ENCODE assay signal across 32 cellular contexts in the genomic region with DNA sequence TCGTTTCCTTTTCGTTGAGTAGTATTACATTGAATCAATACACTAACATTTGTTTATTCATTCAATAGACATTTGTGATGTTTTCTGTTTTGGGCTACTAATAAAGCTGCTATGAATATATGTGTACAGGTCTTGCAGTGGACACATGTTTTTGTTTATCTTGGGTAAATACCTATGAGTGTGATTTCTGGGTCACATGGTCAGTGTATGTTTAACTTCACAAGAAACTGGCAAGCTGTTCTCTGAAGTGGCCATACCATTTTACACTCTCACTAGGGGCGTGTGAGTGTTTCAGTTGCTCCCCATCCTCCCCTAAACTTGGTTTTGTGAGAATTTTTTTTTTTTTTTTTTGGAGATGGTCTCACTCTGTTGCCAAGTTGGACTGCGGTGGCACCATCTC. TPM values are rescaled to one million over a fixed set of nuclear protein-coding genes. Genes with fewer than 3 reads are reported as not detected.
A peak's percentile ranks its signal among the peaks of the same experiment; 100 is the strongest.
DNase-seq lines count a peak whose midpoint lies in the region; ATAC-seq, FAIRE-seq and TF ChIP-seq lines count a peak whose summit lies in the region.
"Had no signal": no experiment of that assay in that cellular context is flagged by ENCODE, and none has a peak within 500 bp of the region (broad histone marks: within the 10 kb centered on the region; RNA-seq: fewer than 3 reads in every experiment).

No MANE protein-coding gene starts in this region.

- CTCF ChIA-PET in K562 (lab: Yijun Ruan, JAX; ENCODE audit: low intra/inter-chr PET ratio) (interaction anchor here (0.6 kb wide), 1 partner anchor 369 kb away, joined by 4 read pairs; no protein-coding TSS in a partner anchor), HepG2 (lab: Yijun Ruan, JAX; ENCODE audit: low intra/inter-chr PET ratio, low total read pairs) (no interaction called here)
- CTCF ChIA-PET in activated CD4-positive, alpha-beta memory T cell treated with anti-CD3 and anti-CD28 coated beads for 36 hours (lab: Charles Lee): no interaction called here

- in situ Hi-C loops in K562 (cut with MboI) (no loop called here), HepG2 (cut with HindIII; ENCODE audit: extremely low pct_ligation_motif_present, low pct_unique_long_range_greater_than_20kb) (no loop called here)

- no peaks in the 10 kb centered on the region for H3K27me3 Mint-ChIP-seq in activated CD4-positive, alpha-beta memory T cell treated with anti-CD3 and anti-CD28 coated beads for 36 hours

- H3K36me3 ChIP-seq in K562 (ENCODE audit: control insufficient read depth, insufficient read depth, low read length) (no peaks in the 10 kb centered on the region), HepG2 (replicated peaks in 1 of 2; ENCODE audit: control insufficient read depth in 1 of 2, insufficient read depth in 2 of 2, low read length in 2 of 2) (no peaks in the 10 kb centered on the region), pancreas (no peaks in the 10 kb centered on the region)
- H3K36me3 ChIP-seq: BE2C, BLaER1 had no signal

- no peaks in the 10 kb centered on the region for H3K9me1 ChIP-seq in K562 (ENCODE audit: control insufficient read depth, insufficient read depth, low read length)

- H3K4me3 ChIP-seq in K562 (no peak overlapping the region), HepG2 (replicated peaks in 1 of 3; ENCODE audit: insufficient read depth in 1 of 3, low read depth in 2 of 3, low read length in 3 of 3) (no peak overlapping the region), pancreas (no peak overlapping the region)
- H3K4me3 ChIP-seq: BLaER1, GM12878 had no signal

- H3K27me3 ChIP-seq in K562 (ENCODE audit: control insufficient read depth in 2 of 2, insufficient read depth in 2 of 2, low read length in 2 of 2): peaks cover 3 to 5% of the 10 kb centered on the region in 2 experiments; a peak in 4 of 5 replicates
- no peaks in the 10 kb centered on the region; a peak in 1 of 5 replicates for H3K27me3 ChIP-seq in HepG2 (ENCODE audit: control insufficient read depth in 1 of 2, insufficient read depth in 2 of 2, low read length in 2 of 2)
- H3K27me3 ChIP-seq in pancreas: no peaks in the 10 kb centered on the region
- H3K27me3 ChIP-seq: BE2C, BLaER1 had no signal

- no peaks in the 10 kb centered on the region for H3K4me1 Mint-ChIP-seq in activated CD4-positive, alpha-beta memory T cell treated with anti-CD3 and anti-CD28 coated beads for 36 hours (ENCODE audit: low read depth)

- H3K27ac Mint-ChIP-seq in activated naive CD4-positive, alpha-beta T cell treated with anti-CD3 and anti-CD28 coated beads, Interleukin-2, amount 50 U/mL, for 72 hours: no peak overlapping the region
- no peak overlapping the region for H3K27ac Mint-ChIP-seq in activated CD4-positive, alpha-beta memory T cell treated with anti-CD3 and anti-CD28 coated beads for 36 hours
- H3K27ac Mint-ChIP-seq: CD4-positive, CD25-positive, alpha-beta regulatory T cell; CD8-positive, alpha-beta memory T cell had no signal

- H3K9me3 ChIP-seq in K562 (replicated peaks; ENCODE audit: control insufficient read depth, insufficient read depth, low read depth, low read length): no peaks in the 10 kb centered on the region
- no peaks in the 10 kb centered on the region for H3K9me3 ChIP-seq in HepG2 (ENCODE audit: low read length)
- H3K9me3 ChIP-seq in pancreas: no peaks in the 10 kb centered on the region
- H3K9me3 ChIP-seq: BE2C, BLaER1 had no signal

- H3K4me1 ChIP-seq in K562 (replicated peaks in 1 of 2; ENCODE audit: control insufficient read depth in 2 of 2, insufficient read depth in 2 of 2, low read length in 2 of 2) (no peaks in the 10 kb centered on the region), HepG2 (ENCODE audit: insufficient read depth, low read length) (peaks cover 48% of the 10 kb centered on the region), pancreas (peaks cover 0 to 5% (median 0%) of the 10 kb centered on the region in 3 donors)

- H4K20me1 ChIP-seq in K562 (replicated peaks; ENCODE audit: control insufficient read depth, insufficient read depth, low read length) (no peaks in the 10 kb centered on the region), HepG2 (ENCODE audit: insufficient read depth, low read length) (no peaks in the 10 kb centered on the region)
- H4K20me1 ChIP-seq: BLaER1 had no signal

- 15% methylated on average over 4 of the region's 4 CpGs for WGBS in K562 (ENCODE audit: insufficient coverage, low coverage, missing lambda C conversion rate)
- WGBS in HepG2 (ENCODE audit: low lambda C conversion rate): 40% methylated on average over 4 of the region's 4 CpGs
- WGBS in pancreas, 2 donors: 44 to 57% methylated on average over 4 of the region's 4 CpGs

- H3K79me2 ChIP-seq in K562 (ENCODE audit: control insufficient read depth, insufficient read depth, low read length) (no peaks in the 10 kb centered on the region), HepG2 (ENCODE audit: insufficient read depth, low read length) (no peaks in the 10 kb centered on the region)

- H2AFZ ChIP-seq in K562 (ENCODE audit: low read depth, low read length) (no peak overlapping the region), HepG2 (ENCODE audit: low read length) (no peak overlapping the region)

- no peak for TF ChIP-seq POLR2A in K562 (conservative IDR thresholded peaks at IDR 0.05)
- TF ChIP-seq POLR2A in HepG2 (IDR thresholded peaks at IDR 0.05; ENCODE audit: insufficient read depth in 1 of 2, low read depth in 2 of 2, low read length in 2 of 2): no peak

- TF ChIP-seq EP300 in K562 (IDR thresholded peaks at IDR 0.05; ENCODE audit: low read length): no peak
- TF ChIP-seq EP300 in HepG2 (IDR thresholded peaks at IDR 0.05; ENCODE audit: low read depth in 2 of 2, low read length in 2 of 2): no peak
- TF ChIP-seq EP300 in HepG2 (CRISPR knock-in tag; IDR thresholded peaks at IDR 0.05; ENCODE audit: borderline replicate concordance): no peak

- H3K9ac ChIP-seq in K562 (ENCODE audit: insufficient read depth in 1 of 2, low read depth in 2 of 2, low read length in 2 of 2) (no peak overlapping the region), HepG2 (ENCODE audit: insufficient read depth, low read depth, low read length) (no peak overlapping the region)
- H3K9ac ChIP-seq: BLaER1 had no signal

- intact Hi-C loops in K562 (cut with micrococcal nuclease): loop anchor here (10.0 kb wide), 2 partner anchors 220 to 350 kb away; no protein-coding TSS in a partner anchor
- intact Hi-C loops in HepG2 (cut with micrococcal nuclease; ENCODE audit: unreplicated experiment): no loop called here
- intact Hi-C loops in pancreas (cut with DNase I): no loop called here
- intact Hi-C loops in activated CD4-positive, alpha-beta memory T cell treated with anti-CD3 and anti-CD28 coated beads for 36 hours (cut with micrococcal nuclease): loop anchor here (10.0 kb wide), 1 partner anchor 210 kb away; no protein-coding TSS in a partner anchor

- H3K4me2 ChIP-seq in K562 (ENCODE audit: insufficient read depth, low read length) (no peak overlapping the region), HepG2 (ENCODE audit: low read depth, low read length) (0 out of 2 replicates have a peak overlapping the region, but pooled peaks have one; percentile 18)
- H3K4me2 ChIP-seq: BLaER1 had no signal

- H3K36me3 Mint-ChIP-seq in activated naive CD4-positive, alpha-beta T cell treated with anti-CD3 and anti-CD28 coated beads, Interleukin-2, amount 50 U/mL, for 72 hours: no peaks in the 10 kb centered on the region
- H3K36me3 Mint-ChIP-seq in activated CD4-positive, alpha-beta memory T cell treated with anti-CD3 and anti-CD28 coated beads for 36 hours: no peaks in the 10 kb centered on the region
- H3K36me3 Mint-ChIP-seq: CD14-positive monocyte; CD4-positive, alpha-beta memory T cell; CD4-positive, CD25-positive, alpha-beta regulatory T cell; CD8-positive, alpha-beta memory T cell had no signal

- ATAC-seq in K562: no peak
- ATAC-seq in HepG2: peak; percentile 42; the same call in 2 of the 3 replicates
- ATAC-seq in pancreas: peak; percentile 62 to 78 (median 68)
- ATAC-seq in activated naive CD4-positive, alpha-beta T cell treated with anti-CD3 and anti-CD28 coated beads, Interleukin-2, amount 50 U/mL, for 72 hours: no peak
- ATAC-seq: GM12878 had no signal

- no peak overlapping the region for H3K4me3 Mint-ChIP-seq in activated CD4-positive, alpha-beta memory T cell treated with anti-CD3 and anti-CD28 coated beads for 36 hours
- H3K4me3 Mint-ChIP-seq: CD14-positive monocyte; CD4-positive, alpha-beta memory T cell; CD4-positive, CD25-positive, alpha-beta regulatory T cell; CD8-positive, alpha-beta memory T cell had no signal

- BruUV-seq in K562 (replicated peaks; lab: Mats Ljungman, UMichigan): no TSS peak
- BruUV-seq in HepG2 (replicated peaks; lab: Mats Ljungman, UMichigan): no TSS peak

- no peak for TF ChIP-seq CTCF in K562 (IDR thresholded peaks at IDR 0.05 in 2 of 3, conservative IDR thresholded peaks at IDR 0.05 in 1 of 3; ENCODE audit: insufficient read depth in 2 of 3, low read depth in 1 of 3, low read length in 3 of 3)
- TF ChIP-seq CTCF in HepG2 (CRISPR knock-in tag; IDR thresholded peaks at IDR 0.05): no peak
- no peak for TF ChIP-seq CTCF in pancreas (IDR thresholded peaks at IDR 0.05)

- DNase-seq in DMS53 treated with DMSO at 0.1 percent for 48 hours (lab: John Stamatoyannopoulos, UW; ENCODE audit: unreplicated experiment) (peak; percentile 34), K562 (ENCODE audit: extremely low read depth in 1 of 4, low spot score in 3 of 4) (no peak), HepG2 (ENCODE audit: low spot score) (peak; percentile 24), pancreas (no peak), RPMI8226 (no peak), NCI-H82 treated with DMSO at 0.1 percent for 48 hours (lab: John Stamatoyannopoulos, UW; ENCODE audit: unreplicated experiment) (no peak)
- no peak for DNase-seq in activated naive CD4-positive, alpha-beta T cell treated with anti-CD3 and anti-CD28 coated beads, Interleukin-2, amount 50 U/mL, for 72 hours (ENCODE audit: low spot score in 2 of 2)
- no peak for DNase-seq in activated CD4-positive, alpha-beta memory T cell treated with anti-CD3 and anti-CD28 coated beads for 36 hours
- DNase-seq: 8988T; ACHN; BE2C; C1 segment of cervical spinal cord; CD4-positive, alpha-beta memory T cell; CD4-positive, CD25-positive, alpha-beta regulatory T cell; CD8-positive, alpha-beta memory T cell; COR-L47; DMS 273 treated with DMSO at 0.1 percent for 48 hours; DMS153; DMS79; DND-41; EL; GDM1 had no signal

- TF ChIP-seq RAD21 in K562 (CRISPR knock-in tag; conservative IDR thresholded peaks at IDR 0.05 in 1 of 2, IDR thresholded peaks at IDR 0.05 in 1 of 2): no peak
- TF ChIP-seq RAD21 in HepG2 (CRISPR knock-in tag; IDR thresholded peaks at IDR 0.05): no peak

- no peak overlapping the region for H3K27ac ChIP-seq in K562 (ENCODE audit: extremely low read depth, low read depth, low read length)
- no peak overlapping the region for H3K27ac ChIP-seq in HepG2 (ENCODE audit: extremely low read length, insufficient read depth, low read length)
- H3K27ac ChIP-seq in pancreas: no peak overlapping the region
- H3K27ac ChIP-seq: BLaER1 had no signal

- POLR2A ChIA-PET in K562 (lab: Yijun Ruan, JAX) (no interaction called here), HepG2 (lab: Yijun Ruan, JAX) (interaction anchor here (0.9 kb wide), 1 partner anchor 9 kb away, joined by 3 read pairs; no protein-coding TSS in a partner anchor)
- POLR2A ChIA-PET in activated CD4-positive, alpha-beta memory T cell treated with anti-CD3 and anti-CD28 coated beads for 36 hours (lab: Charles Lee): no interaction called here

- H3K9me3 Mint-ChIP-seq in activated naive CD4-positive, alpha-beta T cell treated with anti-CD3 and anti-CD28 coated beads, Interleukin-2, amount 50 U/mL, for 72 hours: no peaks in the 10 kb centered on the region
- no peaks in the 10 kb centered on the region for H3K9me3 Mint-ChIP-seq in activated CD4-positive, alpha-beta memory T cell treated with anti-CD3 and anti-CD28 coated beads for 36 hours
- H3K9me3 Mint-ChIP-seq: CD4-positive, CD25-positive, alpha-beta regulatory T cell; CD8-positive, alpha-beta memory T cell had no signal

- FAIRE-seq in K562 (lab: Jason Lieb, UNC): no peak
- FAIRE-seq in HepG2 (lab: Jason Lieb, UNC): no peak
- FAIRE-seq in pancreas (lab: Jason Lieb, UNC): no peak
- FAIRE-seq: A204.1, GM12878, GM12892, GM18507 had no signal

RNA-seq across cellular contexts. Expression of a gene that starts 35.0 kb away (rescaled TPM):
- total RNA-seq in K562 (2011; cell fraction: chromatin; rRNA removed; ENCODE audit: low replicate concordance): 0.07 and 0.09 TPM in 2 replicates
- total RNA-seq in K562 (2011; cell fraction: nucleolus; rRNA removed): under 0.01 and 0.13 TPM in 2 replicates
- total RNA-seq in K562 (2011; cell fraction: nucleoplasm; rRNA removed): not detected in 2 replicates
- total RNA-seq in K562 (2014; rRNA removed) (not detected in 2 replicates), K562 (2014; rRNA removed; fragmentation: Illumina TruSeq; extraction: Trizol) (not detected in 2 replicates), K562 (2015; rRNA removed; fragmentation: Illumina TruSeq; extraction: Trizol) (not detected in 2 replicates), K562 (2021) (not detected in 2 replicates), HepG2 (2016; rRNA removed; fragmentation: Illumina TruSeq; extraction: Trizol) (0.02 TPM in 1 of 2 replicates, not detected in the other), pancreas (under 1 TPM in 3 of 6 donors, not detected in 3; 0.03 to 0.06 (median 0.03) TPM)
- polyA plus RNA-seq in K562 (2011; rRNA removed) (0.01 TPM in 2 replicates), K562 (2014; fragmentation: Illumina TruSeq; extraction: Trizol) (0.03 TPM in 1 of 2 replicates, not detected in the other), K562 (2014; fragmentation: Nextera tagmentation; extraction: Ambion mirVana) (not detected), K562 (2014; rRNA removed) (not detected in 2 replicates), HepG2 (2011; rRNA removed) (0.01 TPM in 1 of 2 replicates, not detected in the other), pancreas (under 1 TPM in 1 of 2 donors, not detected in 1; 0.08 TPM)
- polyA plus RNA-seq in K562 (2011; cell fraction: cytosol; rRNA removed): not detected in 2 replicates
- polyA plus RNA-seq in K562 (2011; cell fraction: nucleus; rRNA removed): 0.01 and 0.03 TPM in 2 replicates
- not detected in 2 replicates for polyA plus RNA-seq in K562 (2012)
- 0.06 TPM in 1 of 2 replicates, not detected in the other for polyA minus RNA-seq in K562 (2011; rRNA and poly(A)+ RNA removed)
- not detected in 2 replicates for polyA minus RNA-seq in K562 (2011; cell fraction: cytosol; rRNA and poly(A)+ RNA removed)
- polyA minus RNA-seq in K562 (2011; cell fraction: nucleus; rRNA and poly(A)+ RNA removed): not detected in 2 replicates
- total RNA-seq in HepG2 (2016; cell fraction: cytosol; rRNA removed; fragmentation: Illumina TruSeq; extraction: Trizol; ENCODE audit: low read depth): not detected in 2 replicates
- total RNA-seq in HepG2 (2016; cell fraction: insoluble cytoplasmic fraction; rRNA removed; fragmentation: Illumina TruSeq; extraction: Trizol): 0.02 TPM in 1 of 2 replicates, not detected in the other
- 0.03 TPM in 1 of 2 replicates, not detected in the other for total RNA-seq in HepG2 (2016; cell fraction: membrane; rRNA removed; fragmentation: Illumina TruSeq; extraction: Trizol)
- 0.06 TPM in 1 of 2 replicates, not detected in the other for total RNA-seq in HepG2 (2016; cell fraction: nucleus; rRNA removed; fragmentation: Illumina TruSeq; extraction: Trizol)
- 0.01 TPM in 1 of 2 replicates, not detected in the other for polyA plus RNA-seq in HepG2 (2011; cell fraction: cytosol; rRNA removed)
- not detected in 2 replicates for polyA plus RNA-seq in HepG2 (2011; cell fraction: nucleus; rRNA removed)
- 0.03 TPM in 2 replicates for polyA plus RNA-seq in HepG2 (2012)
- not detected in 2 replicates for polyA plus RNA-seq in HepG2 (2016; cell fraction: cytosol; fragmentation: Illumina TruSeq; extraction: Trizol; ENCODE audit: low read depth)
- not detected in 2 replicates for polyA plus RNA-seq in HepG2 (2016; cell fraction: insoluble cytoplasmic fraction; fragmentation: Illumina TruSeq; extraction: Trizol; ENCODE audit: low read depth)
- polyA plus RNA-seq in HepG2 (2016; cell fraction: membrane; fragmentation: Illumina TruSeq; extraction: Trizol; ENCODE audit: low read depth): not detected in 2 replicates
- polyA plus RNA-seq in HepG2 (2016; cell fraction: nucleus; fragmentation: Illumina TruSeq; extraction: Trizol; ENCODE audit: insufficient read depth, low read depth): not detected in 2 replicates
- not detected in 2 replicates for polyA minus RNA-seq in HepG2 (2011; rRNA and poly(A)+ RNA removed; ENCODE audit: low replicate concordance)
- not detected in 2 replicates for polyA minus RNA-seq in HepG2 (2011; cell fraction: cytosol; rRNA and poly(A)+ RNA removed)
- not detected in 2 replicates for polyA minus RNA-seq in HepG2 (2011; cell fraction: nucleus; rRNA and poly(A)+ RNA removed)
- under 1 TPM; 0.07 to 0.10 TPM for total RNA-seq in activated naive CD4-positive, alpha-beta T cell treated with anti-CD3 and anti-CD28 coated beads, Interleukin-2, amount 50 U/mL, for 72 hours
- not detected for total RNA-seq in activated CD4-positive, alpha-beta memory T cell treated with anti-CD3 and anti-CD28 coated beads for 36 hours
- total RNA-seq: A673; CD4-positive, alpha-beta memory T cell; CD4-positive, CD25-positive, alpha-beta regulatory T cell; CD8-positive, alpha-beta memory T cell; Daoy; G401 had no signal
- polyA plus RNA-seq: AG04450; CD14-positive monocyte; CD4-positive, alpha-beta memory T cell; CD4-positive, CD25-positive, alpha-beta regulatory T cell; CD8-positive, alpha-beta memory T cell had no signal

RNA-seq across cellular contexts. Expression of a gene that starts 43.3 kb away (rescaled TPM):
- 15.8 and 23.4 TPM in 2 replicates for total RNA-seq in K562 (2011; cell fraction: chromatin; rRNA removed; ENCODE audit: low replicate concordance)
- 15.8 and 17.8 TPM in 2 replicates for total RNA-seq in K562 (2011; cell fraction: nucleolus; rRNA removed)
- total RNA-seq in K562 (2011; cell fraction: nucleoplasm; rRNA removed): 20.2 and 22.6 TPM in 2 replicates
- total RNA-seq in K562 (2014; rRNA removed): 12.7 and 15.9 TPM in 2 replicates
- 17.5 and 19.9 TPM in 2 replicates for total RNA-seq in K562 (2014; rRNA removed; fragmentation: Illumina TruSeq; extraction: Trizol)
- total RNA-seq in K562 (2015; rRNA removed; fragmentation: Illumina TruSeq; extraction: Trizol): 12.7 and 14.9 TPM in 2 replicates
- 15.3 and 17.1 TPM in 2 replicates for total RNA-seq in K562 (2021)
- 9.9 and 12.2 TPM in 2 replicates for polyA plus RNA-seq in K562 (2011; rRNA removed)
- polyA plus RNA-seq in K562 (2011; cell fraction: cytosol; rRNA removed): 9.1 and 9.7 TPM in 2 replicates
- 9.8 and 13.9 TPM in 2 replicates for polyA plus RNA-seq in K562 (2011; cell fraction: nucleus; rRNA removed)
- 5.7 and 9.4 TPM in 2 replicates for polyA plus RNA-seq in K562 (2012)
- polyA plus RNA-seq in K562 (2014; fragmentation: Illumina TruSeq; extraction: Trizol): 17.8 and 18.0 TPM in 2 replicates
- 1 to 10 TPM; 4.3 to 4.9 TPM for polyA plus RNA-seq in K562 (2014; fragmentation: Nextera tagmentation; extraction: Ambion mirVana)
- polyA plus RNA-seq in K562 (2014; rRNA removed): 12.8 and 15.7 TPM in 2 replicates
- 9.1 and 13.2 TPM in 2 replicates for polyA minus RNA-seq in K562 (2011; rRNA and poly(A)+ RNA removed)
- 4.6 and 9.5 TPM in 2 replicates for polyA minus RNA-seq in K562 (2011; cell fraction: cytosol; rRNA and poly(A)+ RNA removed)
- polyA minus RNA-seq in K562 (2011; cell fraction: nucleus; rRNA and poly(A)+ RNA removed): 8.1 and 13.4 TPM in 2 replicates
- total RNA-seq in HepG2 (2016; rRNA removed; fragmentation: Illumina TruSeq; extraction: Trizol): 12.7 and 16.4 TPM in 2 replicates
- total RNA-seq in HepG2 (2016; cell fraction: cytosol; rRNA removed; fragmentation: Illumina TruSeq; extraction: Trizol; ENCODE audit: low read depth): 2.8 and 3.5 TPM in 2 replicates
- total RNA-seq in HepG2 (2016; cell fraction: insoluble cytoplasmic fraction; rRNA removed; fragmentation: Illumina TruSeq; extraction: Trizol): 7.2 and 17.7 TPM in 2 replicates
- total RNA-seq in HepG2 (2016; cell fraction: membrane; rRNA removed; fragmentation: Illumina TruSeq; extraction: Trizol): 6.4 and 6.5 TPM in 2 replicates
- total RNA-seq in HepG2 (2016; cell fraction: nucleus; rRNA removed; fragmentation: Illumina TruSeq; extraction: Trizol): 15.5 and 21.3 TPM in 2 replicates
- polyA plus RNA-seq in HepG2 (2011; rRNA removed): 9.7 and 10.7 TPM in 2 replicates
- 9.2 and 11.3 TPM in 2 replicates for polyA plus RNA-seq in HepG2 (2011; cell fraction: cytosol; rRNA removed)
- polyA plus RNA-seq in HepG2 (2011; cell fraction: nucleus; rRNA removed): 9.2 and 9.3 TPM in 2 replicates
- polyA plus RNA-seq in HepG2 (2012): 8.3 and 11.2 TPM in 2 replicates
- 3.0 and 3.1 TPM in 2 replicates for polyA plus RNA-seq in HepG2 (2016; cell fraction: cytosol; fragmentation: Illumina TruSeq; extraction: Trizol; ENCODE audit: low read depth)
- polyA plus RNA-seq in HepG2 (2016; cell fraction: insoluble cytoplasmic fraction; fragmentation: Illumina TruSeq; extraction: Trizol; ENCODE audit: low read depth): 8.7 and 9.3 TPM in 2 replicates
- polyA plus RNA-seq in HepG2 (2016; cell fraction: membrane; fragmentation: Illumina TruSeq; extraction: Trizol; ENCODE audit: low read depth): 3.3 and 4.6 TPM in 2 replicates
- polyA plus RNA-seq in HepG2 (2016; cell fraction: nucleus; fragmentation: Illumina TruSeq; extraction: Trizol; ENCODE audit: insufficient read depth, low read depth): 19.3 and 27.3 TPM in 2 replicates
- polyA minus RNA-seq in HepG2 (2011; rRNA and poly(A)+ RNA removed; ENCODE audit: low replicate concordance): 7.9 and 10.5 TPM in 2 replicates
- polyA minus RNA-seq in HepG2 (2011; cell fraction: cytosol; rRNA and poly(A)+ RNA removed): 4.6 and 5.8 TPM in 2 replicates
- 8.2 and 11.4 TPM in 2 replicates for polyA minus RNA-seq in HepG2 (2011; cell fraction: nucleus; rRNA and poly(A)+ RNA removed)
- total RNA-seq in pancreas: 1 to 10 TPM; 2.2 to 5.2 (median 4.0) TPM
- polyA plus RNA-seq in pancreas: 1 to 10 TPM; 4.2 to 4.6 TPM
- 10 to 100 TPM; 16.8 to 18.7 TPM for total RNA-seq in activated naive CD4-positive, alpha-beta T cell treated with anti-CD3 and anti-CD28 coated beads, Interleukin-2, amount 50 U/mL, for 72 hours
- total RNA-seq in activated CD4-positive, alpha-beta memory T cell treated with anti-CD3 and anti-CD28 coated beads for 36 hours: 10 to 100 TPM; 16.9 to 18.6 TPM

Comparison
In these comparisons a context has a peak if more than half of its experiments do, and no peak if none do; other contexts are left out.
1. DNase-seq: peak in DMS53 treated with DMSO at 0.1 percent for 48 hours (single experiment) and HepG2 (single experiment); none in K562 (0 of 4), pancreas (0 of 6), activated naive CD4-positive, alpha-beta T cell treated with anti-CD3 and anti-CD28 coated beads, Interleukin-2, amount 50 U/mL, for 72 hours (0 of 2), activated CD4-positive, alpha-beta memory T cell treated with anti-CD3 and anti-CD28 coated beads for 36 hours (single experiment), RPMI8226 (single experiment) and NCI-H82 treated with DMSO at 0.1 percent for 48 hours (single experiment).
2. ATAC-seq: peak in HepG2 (single experiment) and pancreas (4 of 4); none in K562 (single experiment) and activated naive CD4-positive, alpha-beta T cell treated with anti-CD3 and anti-CD28 coated beads, Interleukin-2, amount 50 U/mL, for 72 hours (0 of 2).
3. intact Hi-C loops: an anchor here in K562 (10.0 kb wide) and activated CD4-positive, alpha-beta memory T cell treated with anti-CD3 and anti-CD28 coated beads for 36 hours (10.0 kb wide); none called in HepG2 and pancreas.